20 cellular contexts compared by ENCODE assay signal in the genomic region with DNA sequence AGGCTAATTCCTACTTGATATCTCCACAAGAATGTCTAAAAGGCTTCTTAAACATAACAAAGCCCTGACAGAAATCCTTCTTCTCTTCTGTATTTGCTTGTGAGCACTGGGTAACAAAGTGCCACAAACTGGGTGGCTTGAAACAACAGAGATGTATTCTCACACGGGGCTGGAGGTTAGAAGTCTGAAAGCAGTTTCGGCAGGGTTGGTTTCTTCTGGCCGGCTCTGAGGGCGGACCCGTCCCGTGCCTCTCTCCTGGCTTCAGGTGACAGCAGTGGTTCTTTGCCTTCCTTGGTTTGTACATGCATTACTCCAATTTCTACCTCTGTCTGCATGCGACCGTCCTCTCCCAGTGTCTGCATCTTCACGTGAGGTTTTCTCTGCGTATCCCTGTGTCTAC.
"Had no signal": no experiment of that assay in that cellular context is flagged by ENCODE, and none has a peak within 500 bp of the region (broad histone marks: within the 10 kb centered on the region; RNA-seq: fewer than 3 reads in every experiment).

No MANE protein-coding gene starts in this region.

- H3K36me3 ChIP-seq: left ventricle myocardium inferior, sigmoid colon, transverse colon, vagina had no signal

- DNase-seq: activated CD4-positive, alpha-beta T cell treated with anti-CD3 and anti-CD28 coated beads, Interleukin-2, amount 10 ng/mL, durations not matched to agents 7 days and 5 days; activated CD4-positive, CD25-positive, alpha-beta regulatory T cell; activated CD8-positive, alpha-beta memory T cell treated with anti-CD3 and anti-CD28 coated beads for 24 hours; activated naive CD4-positive, alpha-beta T cell treated with Interleukin-2 at 50 U/mL for 16 hours; anterior cingulate cortex; dermis blood vessel endothelial cell; effector memory CD8-positive, alpha-beta T cell; islet precursor cell; left ventricle myocardium inferior; mucosa of descending colon; natural killer cell; psoas muscle; sigmoid colon; stimulated activated CD4-positive, alpha-beta T cell treated with anti-CD3 and anti-CD28 coated beads, Interleukin-1b, Interleukin-23, amount 100 ng/mL, for 48 hours; T-helper 2 cell; transverse colon had no signal

- ATAC-seq: effector memory CD8-positive, alpha-beta T cell; mucosa of descending colon; natural killer cell; psoas muscle; stimulated activated effector memory CD8-positive, alpha-beta T cell treated with anti-CD3 and anti-CD28 coated beads, Interleukin-12 subunit alpha, Interleukin-12 subunit beta, amount 100 ng/mL, for 72 hours had no signal

- H3K9me3 ChIP-seq: left ventricle myocardium inferior, mucosa of descending colon, psoas muscle, sigmoid colon, transverse colon, vagina had no signal

- H2AFZ ChIP-seq: hepatocyte had no signal

- H3K4me2 ChIP-seq: hepatocyte had no signal

- H3K27me3 Mint-ChIP-seq: effector memory CD8-positive, alpha-beta T cell had no signal

- H3K36me3 Mint-ChIP-seq: natural killer cell had no signal

- H3K27ac ChIP-seq: psoas muscle had no signal

- H3K9me3 Mint-ChIP-seq: activated CD4-positive, alpha-beta T cell treated with anti-CD3 and anti-CD28 coated beads, Interleukin-2, amount 10 ng/mL, durations not matched to agents 7 days and 5 days; activated T-helper 1 cell treated with anti-CD3 and anti-CD28 coated beads, Interleukin-12 subunit alpha, Interleukin-12 subunit beta, Interleukin-2, Interleukin-4 antibody, amounts not matched to agents 30 ng/mL and 10 ng/mL and 1 ng/mL, durations not matched to agents 14 hours and 24 hours and 36 hours; effector memory CD8-positive, alpha-beta T cell; natural killer cell; stimulated activated effector memory CD8-positive, alpha-beta T cell treated with anti-CD3 and anti-CD28 coated beads, Interleukin-12 subunit alpha, Interleukin-12 subunit beta, amount 100 ng/mL, for 72 hours had no signal

- H3K79me2 ChIP-seq: hepatocyte had no signal

- H3K4me3 Mint-ChIP-seq: activated CD4-positive, alpha-beta T cell treated with anti-CD3 and anti-CD28 coated beads, Interleukin-2, amount 10 ng/mL, durations not matched to agents 7 days and 5 days; activated T-helper 1 cell treated with anti-CD3 and anti-CD28 coated beads, Interleukin-12 subunit alpha, Interleukin-12 subunit beta, Interleukin-2, Interleukin-4 antibody, amounts not matched to agents 30 ng/mL and 10 ng/mL and 1 ng/mL, durations not matched to agents 14 hours and 24 hours and 36 hours; effector memory CD8-positive, alpha-beta T cell; natural killer cell; stimulated activated effector memory CD8-positive, alpha-beta T cell treated with anti-CD3 and anti-CD28 coated beads, Interleukin-12 subunit alpha, Interleukin-12 subunit beta, amount 100 ng/mL, for 72 hours had no signal

- H3K27me3 ChIP-seq: hepatocyte, sigmoid colon, transverse colon, vagina had no signal

- H3K4me3 ChIP-seq: hepatocyte, left ventricle myocardium inferior, mucosa of descending colon, psoas muscle, sigmoid colon, transverse colon, vagina had no signal

- H3K27ac Mint-ChIP-seq: activated CD4-positive, alpha-beta T cell treated with anti-CD3 and anti-CD28 coated beads, Interleukin-2, amount 10 ng/mL, durations not matched to agents 7 days and 5 days; activated T-helper 1 cell treated with anti-CD3 and anti-CD28 coated beads, Interleukin-12 subunit alpha, Interleukin-12 subunit beta, Interleukin-2, Interleukin-4 antibody, amounts not matched to agents 30 ng/mL and 10 ng/mL and 1 ng/mL, durations not matched to agents 14 hours and 24 hours and 36 hours; effector memory CD8-positive, alpha-beta T cell; natural killer cell had no signal
